Comparison of ENCODE assay signal across 26 cellular contexts in genomic region chr4:27514711-27515110, GRCh38.
"Had no signal": no experiment of that assay in that cellular context is flagged by ENCODE, and none has a peak within 500 bp of the region (broad histone marks: within the 10 kb centered on the region; RNA-seq: fewer than 3 reads in every experiment).

No MANE protein-coding gene starts in this region.

- H3K36me3 Mint-ChIP-seq: activated naive CD4-positive, alpha-beta T cell treated with anti-CD3 and anti-CD28 coated beads, Interleukin-2, amount 50 U/mL, for 72 hours had no signal

- H3K4me3 ChIP-seq: ascending aorta, cardiac muscle cell, K562, PC-9 had no signal

- H3K27ac Mint-ChIP-seq: activated CD8-positive, alpha-beta T cell treated with anti-CD3 and anti-CD28 coated beads for 36 hours; activated naive CD4-positive, alpha-beta T cell treated with anti-CD3 and anti-CD28 coated beads, Interleukin-2, amount 50 U/mL, for 72 hours; activated naive CD8-positive, alpha-beta T cell treated with anti-CD3 and anti-CD28 coated beads, Interleukin-2, amount 50 U/mL, for 24 hours; activated T-helper 1 cell treated with anti-CD3 and anti-CD28 coated beads, Interleukin-12 subunit alpha, Interleukin-12 subunit beta, Interleukin-2, Interleukin-4 antibody, amounts not matched to agents 30 ng/mL and 10 ng/mL and 1 ng/mL, durations not matched to agents 14 hours and 24 hours and 36 hours; T-helper 1 cell treated with Interleukin-12 subunit alpha and Interleukin-12 subunit beta and Interleukin-4 antibody, amounts not matched to agents 30 μg/mL and 1 μg/mL, for 36 hours had no signal

- H3K9me3 ChIP-seq: ascending aorta had no signal

- H2AFZ ChIP-seq: PC-9 had no signal

- H3K27me3 Mint-ChIP-seq: activated CD8-positive, alpha-beta T cell treated with anti-CD3 and anti-CD28 coated beads for 36 hours; activated naive CD8-positive, alpha-beta T cell treated with anti-CD3 and anti-CD28 coated beads, Interleukin-2, amount 50 U/mL, for 24 hours had no signal

- H3K4me3 Mint-ChIP-seq: activated CD8-positive, alpha-beta T cell treated with anti-CD3 and anti-CD28 coated beads for 36 hours; activated naive CD8-positive, alpha-beta T cell treated with anti-CD3 and anti-CD28 coated beads, Interleukin-2, amount 50 U/mL, for 24 hours; activated T-helper 1 cell treated with anti-CD3 and anti-CD28 coated beads, Interleukin-12 subunit alpha, Interleukin-12 subunit beta, Interleukin-2, Interleukin-4 antibody, amounts not matched to agents 30 ng/mL and 10 ng/mL and 1 ng/mL, durations not matched to agents 14 hours and 24 hours and 36 hours; T-helper 1 cell treated with Interleukin-12 subunit alpha and Interleukin-12 subunit beta and Interleukin-4 antibody, amounts not matched to agents 30 μg/mL and 1 μg/mL, for 36 hours had no signal

- H3K4me1 Mint-ChIP-seq: activated naive CD8-positive, alpha-beta T cell treated with anti-CD3 and anti-CD28 coated beads, Interleukin-2, amount 50 U/mL, for 24 hours had no signal

- H3K27me3 ChIP-seq: ascending aorta, brain microvascular endothelial cell, cardiac muscle cell had no signal

- H3K4me1 ChIP-seq: ascending aorta had no signal

- H3K36me3 ChIP-seq: ascending aorta, brain microvascular endothelial cell, cardiac muscle cell had no signal

- H3K27ac ChIP-seq: ascending aorta, brain microvascular endothelial cell, cardiac muscle cell, PC-9 had no signal

- H3K4me2 ChIP-seq: PC-9 had no signal

- DNase-seq: activated CD4-positive, alpha-beta T cell treated with anti-CD3 and anti-CD28 coated beads for 4 hours; activated CD8-positive, alpha-beta memory T cell treated with anti-CD3 and anti-CD28 coated beads, Interleukin-2, amount 50 U/mL, for 48 hours; activated CD8-positive, alpha-beta T cell treated with anti-CD3 and anti-CD28 coated beads for 36 hours; activated effector memory CD4-positive, alpha-beta T cell treated with Interleukin-2 at 50 U/mL for 16 hours; activated naive CD4-positive, alpha-beta T cell treated with Interleukin-2 at 50 U/mL for 16 hours; activated naive CD8-positive, alpha-beta T cell treated with anti-CD3 and anti-CD28 coated beads, Interleukin-2, amount 50 U/mL, for 24 hours; activated T-cell treated with anti-CD3 and anti-CD28 coated beads, Interleukin-2, amount 50 U/mL, for 1 hour; amniotic stem cell; brain microvascular endothelial cell; Karpas-422; MM.1S; NCI-H1105; NCI-H1436; NCI-H1694 treated with DMSO at 0.1 percent for 48 hours; NCI-H2029 treated with DMSO at 0.1 percent for 48 hours; NCI-H446; NCI-H524; PC-9; SHP77 treated with DMSO at 0.1 percent for 48 hours had no signal

- ATAC-seq: activated CD4-positive, CD25-positive, alpha-beta regulatory T cell treated with anti-CD3 and anti-CD28 coated beads, Interleukin-2, amount 50 U/mL, for 24 hours; activated CD8-positive, alpha-beta T cell treated with anti-CD3 and anti-CD28 coated beads for 36 hours; activated naive CD4-positive, alpha-beta T cell treated with anti-CD3 and anti-CD28 coated beads, Interleukin-2, amount 50 U/mL, for 72 hours; activated naive CD8-positive, alpha-beta T cell treated with anti-CD3 and anti-CD28 coated beads, Interleukin-2, amount 50 U/mL, for 24 hours; K562 had no signal

- FAIRE-seq: K562 had no signal
